ENCODE assay signal across 39 cellular contexts in genomic region chr7:87013136-87013840, GRCh38.
"Had no signal": no experiment of that assay in that cellular context is flagged by ENCODE, and none has a peak within 500 bp of the region (broad histone marks: within the 10 kb centered on the region; RNA-seq: fewer than 3 reads in every experiment).

No MANE protein-coding gene starts in this region.

- H3K36me3 Mint-ChIP-seq: activated CD8-positive, alpha-beta memory T cell treated with anti-CD3 and anti-CD28 coated beads, Interleukin-2, amount 10 ng/mL, durations not matched to agents 7 days and 5 days; activated naive CD4-positive, alpha-beta T cell treated with anti-CD3 and anti-CD28 coated beads, Interleukin-2, amount 50 U/mL, for 72 hours; activated naive CD8-positive, alpha-beta T cell treated with anti-CD3 and anti-CD28 coated beads, Interleukin-2, amount 10 ng/mL, durations not matched to agents 7 days and 5 days had no signal

- H3K4me3 ChIP-seq: ascending aorta, cardiac muscle cell, colonic mucosa had no signal

- H3K9me3 ChIP-seq: ascending aorta, colonic mucosa had no signal

- H3K9me3 Mint-ChIP-seq: activated CD4-positive, alpha-beta memory T cell treated with anti-CD3 and anti-CD28 coated beads, Interleukin-2, amount 10 ng/mL, durations not matched to agents 7 days and 5 days; activated CD4-positive, alpha-beta T cell treated with anti-CD3 and anti-CD28 coated beads, Interleukin-2, amount 10 ng/mL, durations not matched to agents 7 days and 5 days; activated naive CD4-positive, alpha-beta T cell treated with anti-CD3 and anti-CD28 coated beads for 36 hours; activated naive CD4-positive, alpha-beta T cell treated with anti-CD3 and anti-CD28 coated beads, Interleukin-2, amount 50 U/mL, for 72 hours; activated naive CD8-positive, alpha-beta T cell treated with anti-CD3 and anti-CD28 coated beads, Interleukin-2, amount 10 ng/mL, durations not matched to agents 7 days and 5 days; activated naive CD8-positive, alpha-beta T cell treated with anti-CD3 and anti-CD28 coated beads, Interleukin-2, amount 50 U/mL, for 24 hours; activated T-cell treated with anti-CD3 and anti-CD28 coated beads, Interleukin-2, amount 50 U/mL, for 24 hours; activated T-helper 2 cell treated with anti-CD3 and anti-CD28 coated beads, Interferon-gamma antibody, Interleukin-2, Interleukin-4, amounts not matched to agents 10 μg/mL and 5 μg/mL and 100 μg/mL, durations not matched to agents 14 hours and 24 hours and 36 hours; brain; central memory CD8-positive, alpha-beta T cell; T-helper 1 cell treated with Interleukin-12 subunit alpha and Interleukin-12 subunit beta and Interleukin-4 antibody, amounts not matched to agents 30 μg/mL and 1 μg/mL, for 36 hours; T-helper 2 cell treated with Interferon-gamma antibody and Interleukin-4, amounts not matched to agents 5 μg/mL and 100 μg/mL, for 36 hours had no signal

- H3K4me1 ChIP-seq: ascending aorta, colonic mucosa had no signal

- FAIRE-seq: bronchial epithelial cell, TTC549 had no signal

- H3K27ac ChIP-seq: ascending aorta, cardiac muscle cell, colonic mucosa, VCaP had no signal

- ATAC-seq: activated CD4-positive, alpha-beta T cell treated with anti-CD3 and anti-CD28 coated beads for 36 hours; activated CD4-positive, CD25-positive, alpha-beta regulatory T cell treated with anti-CD3 and anti-CD28 coated beads, Interleukin-2, amount 50 U/mL, for 24 hours; activated CD8-positive, alpha-beta memory T cell treated with anti-CD3 and anti-CD28 coated beads, Interleukin-2, amount 10 ng/mL, durations not matched to agents 7 days and 5 days; activated CD8-positive, alpha-beta T cell treated with anti-CD3 and anti-CD28 coated beads, Interleukin-2, amount 10 ng/mL, durations not matched to agents 7 days and 5 days; activated naive CD4-positive, alpha-beta T cell treated with anti-CD3 and anti-CD28 coated beads, Interleukin-2, amount 50 U/mL, for 72 hours; activated naive CD8-positive, alpha-beta T cell treated with anti-CD3 and anti-CD28 coated beads, Interleukin-2, amount 50 U/mL, for 24 hours had no signal

- H3K4me1 Mint-ChIP-seq: activated CD4-positive, alpha-beta memory T cell treated with anti-CD3 and anti-CD28 coated beads, Interleukin-2, amount 10 ng/mL, durations not matched to agents 7 days and 5 days; activated CD4-positive, alpha-beta T cell treated with anti-CD3 and anti-CD28 coated beads, Interleukin-2, amount 10 ng/mL, durations not matched to agents 7 days and 5 days; activated naive CD8-positive, alpha-beta T cell treated with anti-CD3 and anti-CD28 coated beads, Interleukin-2, amount 10 ng/mL, durations not matched to agents 7 days and 5 days; central memory CD8-positive, alpha-beta T cell had no signal

- DNase-seq: activated CD4-positive, alpha-beta memory T cell treated with anti-CD3 and anti-CD28 coated beads, Interleukin-2, amount 10 ng/mL, durations not matched to agents 7 days and 5 days; activated CD4-positive, alpha-beta T cell treated with anti-CD3 and anti-CD28 coated beads for 1 hour; activated CD4-positive, alpha-beta T cell treated with anti-CD3 and anti-CD28 coated beads for 36 hours; activated CD4-positive, alpha-beta T cell treated with anti-CD3 and anti-CD28 coated beads for 48 hours; activated CD4-positive, alpha-beta T cell treated with anti-CD3 and anti-CD28 coated beads, Interleukin-2, amount 10 ng/mL, durations not matched to agents 7 days and 5 days; activated CD4-positive, alpha-beta T cell treated with anti-CD3 and anti-CD28 coated beads, Interleukin-2, amount 50 U/mL, for 48 hours; activated CD4-positive, CD25-positive, alpha-beta regulatory T cell; activated CD8-positive, alpha-beta memory T cell treated with anti-CD3 and anti-CD28 coated beads for 24 hours; activated CD8-positive, alpha-beta memory T cell treated with anti-CD3 and anti-CD28 coated beads, Interleukin-2, amount 10 ng/mL, durations not matched to agents 7 days and 5 days; activated CD8-positive, alpha-beta memory T cell treated with anti-CD3 and anti-CD28 coated beads, Interleukin-2, amount 50 U/mL, for 48 hours; activated CD8-positive, alpha-beta T cell treated with anti-CD3 and anti-CD28 coated beads, Interleukin-2, amount 10 ng/mL, durations not matched to agents 7 days and 5 days; activated effector memory CD4-positive, alpha-beta T cell treated with Interleukin-2 at 50 U/mL for 16 hours; activated gamma-delta T cell treated with Interleukin-2 at 50 U/mL for 16 hours; activated naive CD4-positive, alpha-beta T cell; activated naive CD4-positive, alpha-beta T cell treated with anti-CD3 and anti-CD28 coated beads for 36 hours; activated naive CD4-positive, alpha-beta T cell treated with anti-CD3 and anti-CD28 coated beads, Interleukin-2, amount 50 U/mL, for 16 hours; activated naive CD8-positive, alpha-beta T cell treated with anti-CD3 and anti-CD28 coated beads, Interleukin-2, amount 10 ng/mL, durations not matched to agents 7 days and 5 days; activated naive CD8-positive, alpha-beta T cell treated with anti-CD3 and anti-CD28 coated beads, Interleukin-2, amount 50 U/mL, for 24 hours; activated T-cell treated with anti-CD3 and anti-CD28 coated beads, Interleukin-2, amount 50 U/mL, for 24 hours; activated T-cell treated with anti-CD3 and anti-CD28 coated beads, Interleukin-2, amount 50 U/mL, for 48 hours; amygdala; anterior cingulate cortex; caudate nucleus; cerebellar nuclear complex; colonic mucosa; T-helper 2 cell; T-helper 9 cell had no signal

- H3K4me3 Mint-ChIP-seq: activated CD4-positive, alpha-beta memory T cell treated with anti-CD3 and anti-CD28 coated beads, Interleukin-2, amount 10 ng/mL, durations not matched to agents 7 days and 5 days; activated CD4-positive, alpha-beta T cell treated with anti-CD3 and anti-CD28 coated beads for 36 hours; activated CD4-positive, alpha-beta T cell treated with anti-CD3 and anti-CD28 coated beads, Interleukin-2, amount 10 ng/mL, durations not matched to agents 7 days and 5 days; activated CD8-positive, alpha-beta memory T cell treated with anti-CD3 and anti-CD28 coated beads, Interleukin-2, amount 10 ng/mL, durations not matched to agents 7 days and 5 days; activated CD8-positive, alpha-beta T cell treated with anti-CD3 and anti-CD28 coated beads, Interleukin-2, amount 10 ng/mL, durations not matched to agents 7 days and 5 days; activated naive CD4-positive, alpha-beta T cell treated with anti-CD3 and anti-CD28 coated beads for 36 hours; activated naive CD8-positive, alpha-beta T cell treated with anti-CD3 and anti-CD28 coated beads, Interleukin-2, amount 10 ng/mL, durations not matched to agents 7 days and 5 days; activated naive CD8-positive, alpha-beta T cell treated with anti-CD3 and anti-CD28 coated beads, Interleukin-2, amount 50 U/mL, for 24 hours; activated T-cell treated with anti-CD3 and anti-CD28 coated beads, Interleukin-2, amount 50 U/mL, for 24 hours; brain; central memory CD8-positive, alpha-beta T cell; T-helper 1 cell treated with Interleukin-12 subunit alpha and Interleukin-12 subunit beta and Interleukin-4 antibody, amounts not matched to agents 30 μg/mL and 1 μg/mL, for 36 hours; T-helper 2 cell treated with Interferon-gamma antibody and Interleukin-4, amounts not matched to agents 5 μg/mL and 100 μg/mL, for 36 hours had no signal

- H3K36me3 ChIP-seq: ascending aorta, cardiac muscle cell, colonic mucosa had no signal

- H3K27ac Mint-ChIP-seq: activated CD4-positive, alpha-beta memory T cell treated with anti-CD3 and anti-CD28 coated beads, Interleukin-2, amount 10 ng/mL, durations not matched to agents 7 days and 5 days; activated CD4-positive, alpha-beta T cell treated with anti-CD3 and anti-CD28 coated beads for 36 hours; activated CD4-positive, alpha-beta T cell treated with anti-CD3 and anti-CD28 coated beads, Interleukin-2, amount 10 ng/mL, durations not matched to agents 7 days and 5 days; activated CD8-positive, alpha-beta memory T cell treated with anti-CD3 and anti-CD28 coated beads, Interleukin-2, amount 10 ng/mL, durations not matched to agents 7 days and 5 days; activated CD8-positive, alpha-beta T cell treated with anti-CD3 and anti-CD28 coated beads, Interleukin-2, amount 10 ng/mL, durations not matched to agents 7 days and 5 days; activated naive CD4-positive, alpha-beta T cell treated with anti-CD3 and anti-CD28 coated beads for 36 hours; activated naive CD4-positive, alpha-beta T cell treated with anti-CD3 and anti-CD28 coated beads, Interleukin-2, amount 50 U/mL, for 72 hours; activated naive CD8-positive, alpha-beta T cell treated with anti-CD3 and anti-CD28 coated beads, Interleukin-2, amount 10 ng/mL, durations not matched to agents 7 days and 5 days; activated naive CD8-positive, alpha-beta T cell treated with anti-CD3 and anti-CD28 coated beads, Interleukin-2, amount 50 U/mL, for 24 hours; activated T-cell treated with anti-CD3 and anti-CD28 coated beads, Interleukin-2, amount 50 U/mL, for 24 hours; activated T-helper 2 cell treated with anti-CD3 and anti-CD28 coated beads, Interferon-gamma antibody, Interleukin-2, Interleukin-4, amounts not matched to agents 10 μg/mL and 5 μg/mL and 100 μg/mL, durations not matched to agents 14 hours and 24 hours and 36 hours; T-helper 1 cell treated with Interleukin-12 subunit alpha and Interleukin-12 subunit beta and Interleukin-4 antibody, amounts not matched to agents 30 μg/mL and 1 μg/mL, for 36 hours; T-helper 2 cell treated with Interferon-gamma antibody and Interleukin-4, amounts not matched to agents 5 μg/mL and 100 μg/mL, for 36 hours had no signal

- H3K27me3 Mint-ChIP-seq: activated CD4-positive, alpha-beta memory T cell treated with anti-CD3 and anti-CD28 coated beads, Interleukin-2, amount 10 ng/mL, durations not matched to agents 7 days and 5 days; activated CD4-positive, alpha-beta T cell treated with anti-CD3 and anti-CD28 coated beads for 36 hours; brain had no signal

- H3K27me3 ChIP-seq: ascending aorta, cardiac muscle cell, colonic mucosa had no signal
